Comparison of ENCODE assay signal across 22 cellular contexts in the genomic region with DNA sequence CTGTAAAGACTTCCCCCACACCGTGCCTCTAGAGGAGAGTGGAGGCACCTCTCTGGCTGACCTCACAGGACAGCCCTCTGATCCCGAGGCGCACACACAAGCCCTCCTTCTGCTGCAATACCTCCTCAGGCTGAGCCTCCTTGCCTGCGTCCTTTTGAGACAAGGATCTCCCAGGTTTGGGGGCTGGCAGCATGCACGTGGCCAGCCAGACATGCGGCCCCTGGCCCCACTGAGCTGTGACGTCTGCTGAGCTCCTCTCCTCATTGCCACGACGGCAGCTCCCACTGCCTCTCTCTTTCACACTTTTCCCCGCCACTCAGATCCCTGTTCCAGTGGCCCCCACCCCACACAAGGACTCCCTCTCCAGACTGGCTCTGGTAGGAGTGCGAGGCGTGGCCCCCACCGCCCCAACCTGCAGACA. TPM values are rescaled to one million over a fixed set of nuclear protein-coding genes. Genes with fewer than 3 reads are reported as not detected.
A peak's percentile ranks its signal among the peaks of the same experiment; 100 is the strongest.
DNase-seq lines count a peak whose midpoint lies in the region; ATAC-seq, FAIRE-seq and TF ChIP-seq lines count a peak whose summit lies in the region.
"Had no signal": no experiment of that assay in that cellular context is flagged by ENCODE, and none has a peak within 500 bp of the region (broad histone marks: within the 10 kb centered on the region; RNA-seq: fewer than 3 reads in every experiment).

No MANE protein-coding gene starts in this region.

- H3K79me2 ChIP-seq in SK-N-SH (ENCODE audit: insufficient read depth) = no peaks in the 10 kb centered on the region

- POLR2A ChIA-PET in SK-N-SH (lab: Yijun Ruan, JAX) = no interaction called here

- in situ Hi-C loops in GM13976 (cut with MboI; ENCODE audit: low sequenced_read_pairs, unreplicated experiment) (no loop called here), brain microvascular endothelial cell (cut with HindIII; ENCODE audit: low pct_ligation_motif_present, low sequenced_read_pairs) (no loop called here)

- ATAC-seq in SK-N-SH treated with all-trans-retinoic acid at 6 μM for 48 hours (peak; percentile 32), GM21423 (IDR thresholded peaks at IDR 0.05; ENCODE audit: unreplicated experiment) (no peak)
- ATAC-seq: activated CD8-positive, alpha-beta T cell treated with anti-CD3 and anti-CD28 coated beads, Interleukin-2, amount 10 ng/mL, durations not matched to agents 7 days and 5 days; gastroesophageal sphincter; left lung; psoas muscle had no signal

- no peaks in the 10 kb centered on the region for H4K20me1 ChIP-seq in SK-N-SH (ENCODE audit: insufficient read depth)

- intact Hi-C loops in kidney (cut with DNase I) = no loop called here
- intact Hi-C loops in ovary (cut with DNase I) = no loop called here

- H3K4me1 ChIP-seq in SK-N-SH (ENCODE audit: control insufficient read depth in 1 of 2, insufficient read depth in 2 of 2, low read depth in 1 of 2, low read length in 1 of 2) = peaks cover 0 to 12% of the 10 kb centered on the region in 2 experiments; a peak in 2 of 4 replicates
- H3K4me1 ChIP-seq in kidney (ENCODE audit: control insufficient read depth in 1 of 2, insufficient read depth in 1 of 2, low read depth in 1 of 2, low read length in 2 of 2) = peaks cover 0 to 4% of the 10 kb centered on the region in 2 donors
- peaks cover 5% of the 10 kb centered on the region for H3K4me1 ChIP-seq in ovary (ENCODE audit: insufficient read depth)
- H3K4me1 ChIP-seq: BE2C, left lung, psoas muscle had no signal

- DNase-seq in SK-N-SH = no peak
- peak; percentile 38 for DNase-seq in GM13976 (ENCODE audit: low spot score)
- peak; percentile 46 for DNase-seq in kidney
- DNase-seq in ovary = peak in 3 of 5 donors; percentile 8 to 34 (median 22)
- DNase-seq in GM12892 (ENCODE audit: insufficient read length) = no peak
- DNase-seq in brain microvascular endothelial cell = no peak
- DNase-seq: activated B cell treated with CpG ODN at 0.5 μM for 24 hours; activated CD8-positive, alpha-beta T cell treated with anti-CD3 and anti-CD28 coated beads, Interleukin-2, amount 10 ng/mL, durations not matched to agents 7 days and 5 days; activated naive CD4-positive, alpha-beta T cell treated with anti-CD3 and anti-CD28 coated beads for 36 hours; BE2C; DMS153; erythroblast; NCI-H526 treated with DMSO at 0.1 percent for 48 hours; psoas muscle; SHP77; stimulated activated CD8-positive, alpha-beta memory T cell treated with anti-CD3 and anti-CD28 coated beads, Interleukin-4, amount 100 ng/mL, for 48 hours had no signal

- H2AFZ ChIP-seq in SK-N-SH (ENCODE audit: low read depth) = no peak overlapping the region

- FAIRE-seq in kidney (lab: Jason Lieb, UNC) (no peak), GM12892 (lab: Jason Lieb, UNC) (no peak)

- no peak overlapping the region for H3K27ac ChIP-seq in SK-N-SH (ENCODE audit: low read depth in 2 of 2, low read length in 1 of 2)
- no peak overlapping the region for H3K27ac ChIP-seq in kidney (ENCODE audit: low read depth in 2 of 2, low read length in 2 of 2)
- H3K27ac ChIP-seq in ovary = no peak overlapping the region
- H3K27ac ChIP-seq in brain microvascular endothelial cell = no peak overlapping the region
- H3K27ac ChIP-seq: 22Rv1, gastroesophageal sphincter, left lung, psoas muscle had no signal

- H3K4me3 ChIP-seq in SK-N-SH (ENCODE audit: low read depth in 2 of 2, low read length in 1 of 2) (no peak overlapping the region), kidney (ENCODE audit: low read length in 2 of 2) (no peak overlapping the region), ovary (no peak overlapping the region), brain microvascular endothelial cell (ENCODE audit: low read depth, low read length) (no peak overlapping the region)
- H3K4me3 ChIP-seq: gastroesophageal sphincter, left lung, psoas muscle, smooth muscle cell had no signal

- H3K27me3 ChIP-seq in SK-N-SH (ENCODE audit: insufficient read depth) = no peaks in the 10 kb centered on the region
- no peaks in the 10 kb centered on the region for H3K27me3 ChIP-seq in ovary
- no peaks in the 10 kb centered on the region for H3K27me3 ChIP-seq in brain microvascular endothelial cell (replicated peaks)
- H3K27me3 ChIP-seq: gastroesophageal sphincter had no signal

- no peaks in the 10 kb centered on the region for H3K9me2 ChIP-seq in SK-N-SH

- TF ChIP-seq POLR2A in ovary (IDR thresholded peaks at IDR 0.05) = no peak
- TF ChIP-seq POLR2A in GM12892 (IDR thresholded peaks at IDR 0.05; ENCODE audit: low read depth, low read length) = no peak

- WGBS in SK-N-SH (ENCODE audit: low lambda C conversion rate) = 93% methylated on average over 12 of the region's 13 CpGs
- 91 to 94% (median 92%) methylated on average over 13 of the region's 13 CpGs for WGBS in ovary, 3 donors

- H3K9me3 ChIP-seq in SK-N-SH (no peaks in the 10 kb centered on the region), kidney (ENCODE audit: control insufficient read depth in 1 of 2, low read length in 2 of 2) (no peaks in the 10 kb centered on the region), ovary (no peaks in the 10 kb centered on the region)
- H3K9me3 ChIP-seq: BE2C, left lung, psoas muscle had no signal

- H3K4me2 ChIP-seq in SK-N-SH = no peak overlapping the region
- H3K4me2 ChIP-seq: smooth muscle cell had no signal

- CTCF ChIA-PET in SK-N-SH (lab: Yijun Ruan, JAX) = interaction anchor here (1.2 to 1.5 kb wide), 2 partner anchors 38 to 60 kb away, joined by 3 read pairs; no protein-coding TSS in a partner anchor

- no peak overlapping the region for H3K9ac ChIP-seq in SK-N-SH
- H3K9ac ChIP-seq in kidney (ENCODE audit: low read length in 2 of 2) = no peak overlapping the region

- no peaks in the 10 kb centered on the region for H3F3A ChIP-seq in SK-N-SH (replicated peaks; ENCODE audit: insufficient read depth)

- TF ChIP-seq RAD21 in SK-N-SH (IDR thresholded peaks at IDR 0.05; ENCODE audit: low read length) = no peak

- H3K36me3 ChIP-seq in SK-N-SH (replicated peaks in 1 of 2; ENCODE audit: control insufficient read depth in 1 of 2, insufficient read depth in 2 of 2, low read length in 1 of 2) (no peaks in the 10 kb centered on the region), kidney (ENCODE audit: control insufficient read depth in 1 of 2, insufficient read depth in 2 of 2, low read length in 2 of 2) (no peaks in the 10 kb centered on the region), ovary (no peaks in the 10 kb centered on the region), brain microvascular endothelial cell (replicated peaks) (no peaks in the 10 kb centered on the region)
- H3K36me3 ChIP-seq: BE2C, gastroesophageal sphincter, left lung had no signal

- TF ChIP-seq CTCF in SK-N-SH (IDR thresholded peaks at IDR 0.05) = no peak
- no peak for TF ChIP-seq CTCF in GM13976 (IDR thresholded peaks at IDR 0.05; ENCODE audit: borderline replicate concordance, control extremely low read depth, extremely low read depth, insufficient read depth, missing control alignments)
- no peak for TF ChIP-seq CTCF in kidney (IDR thresholded peaks at IDR 0.05; ENCODE audit: borderline replicate concordance, extremely low read depth, insufficient read depth)
- no peak for TF ChIP-seq CTCF in ovary (IDR thresholded peaks at IDR 0.05)
- TF ChIP-seq CTCF in brain microvascular endothelial cell (IDR thresholded peaks at IDR 0.05; ENCODE audit: low read depth, low read length, missing control alignments) = no peak

- TF ChIP-seq EP300 in SK-N-SH (IDR thresholded peaks at IDR 0.05; ENCODE audit: borderline replicate concordance in 1 of 2, low read depth in 1 of 2, low read length in 1 of 2) = no peak
- no peak for TF ChIP-seq EP300 in ovary (IDR thresholded peaks at IDR 0.05)

TF ChIP-seq in SK-N-SH treated with all-trans-retinoic acid at 6 μM for 48 hours, 23 proteins besides CTCF, POLR2A, EP300 and RAD21 (continues in another document):
- TF ChIP-seq OSR1 (CRISPR knock-in tag; IDR thresholded peaks at IDR 0.05) = no peak
- no peak for TF ChIP-seq TCF4 (CRISPR knock-in tag; IDR thresholded peaks at IDR 0.05; ENCODE audit: borderline replicate concordance)
- no peak for TF ChIP-seq ZNF565 (CRISPR knock-in tag; conservative IDR thresholded peaks at IDR 0.05; ENCODE audit: low read depth)
- TF ChIP-seq ZNF8 (CRISPR knock-in tag; IDR thresholded peaks at IDR 0.05) = no peak
- TF ChIP-seq GLIS3 (CRISPR knock-in tag; IDR thresholded peaks at IDR 0.05) = no peak

TF ChIP-seq in SK-N-SH, 30 proteins besides CTCF, POLR2A, EP300 and RAD21:
- TF ChIP-seq GATA2 (CRISPR knock-in tag; IDR thresholded peaks at IDR 0.05) = no peak

RNA-seq across cellular contexts. Expression of a gene that starts 12.2 kb away (rescaled TPM):
- 51.8 and 58.5 TPM in 2 replicates for polyA plus RNA-seq in SK-N-SH (2012; rRNA removed)
- polyA plus RNA-seq in SK-N-SH (2012; cell fraction: cytosol; rRNA removed) = 29.0 and 41.8 TPM in 2 replicates
- polyA plus RNA-seq in SK-N-SH (2012; cell fraction: nucleus; rRNA removed) = 74.3 and 79.4 TPM in 2 replicates
- total RNA-seq in kidney = 29.7 TPM
- 11.6 TPM for polyA plus RNA-seq in kidney (ENCODE audit: insufficient read depth, low read depth, low replicate concordance)
- total RNA-seq in ovary = 10 to 100 TPM; 16.3 to 41.0 (median 26.0) TPM
- 10 to 100 TPM; 12.9 to 14.7 TPM for polyA plus RNA-seq in ovary
- 22.8 TPM for polyA plus RNA-seq in GM12892 (2012; ENCODE audit: missing spikeins)

RNA-seq across cellular contexts. Expression of a gene that starts 12.8 kb away (rescaled TPM):
- polyA plus RNA-seq in SK-N-SH (2012; rRNA removed) = 50.5 and 63.7 TPM in 2 replicates
- polyA plus RNA-seq in SK-N-SH (2012; cell fraction: cytosol; rRNA removed) = 43.8 and 69.6 TPM in 2 replicates
- polyA plus RNA-seq in SK-N-SH (2012; cell fraction: nucleus; rRNA removed) = 55.8 and 70.9 TPM in 2 replicates
- 15.9 TPM for total RNA-seq in kidney
- polyA plus RNA-seq in kidney (ENCODE audit: insufficient read depth, low read depth, low replicate concordance) = 21.4 TPM
- total RNA-seq in ovary = 10 to 100 TPM; 14.3 to 49.0 (median 42.9) TPM
- polyA plus RNA-seq in ovary = 10 to 100 TPM; 22.6 to 34.0 TPM
- polyA plus RNA-seq in GM12892 (2012; ENCODE audit: missing spikeins) = 13.1 TPM

Comparison
In these comparisons a context has a peak if more than half of its experiments do, and no peak if none do; other contexts are left out.
1. DNase-seq: peak in GM13976 (single experiment), kidney (single experiment) and ovary (3 of 5); none in SK-N-SH (single experiment), GM12892 (single experiment) and brain microvascular endothelial cell (single experiment).